ENCODE assay signal across 8 cellular contexts in genomic region chr6:105646391-105646867, GRCh38.
A peak's percentile ranks its signal among the peaks of the same experiment; 100 is the strongest.
DNase-seq lines count a peak whose midpoint lies in the region; ATAC-seq, FAIRE-seq and TF ChIP-seq lines count a peak whose summit lies in the region.

No MANE protein-coding gene starts in this region.

- H3K27me3 Mint-ChIP-seq in activated naive CD8-positive, alpha-beta T cell: no peaks in the 10 kb centered on the region
- peaks cover 22% of the 10 kb centered on the region for H3K27me3 Mint-ChIP-seq in stimulated activated naive CD8-positive, alpha-beta T cell treated with anti-CD3 and anti-CD28 coated beads, Interleukin-15, Interleukin-2, amounts not matched to agents 100 ng/mL and 50 ng/mL, for 24 hours
- no peaks in the 10 kb centered on the region for H3K27me3 Mint-ChIP-seq in endothelial cell (ENCODE audit: unreplicated experiment)

- ATAC-seq in GM19397 (IDR thresholded peaks at IDR 0.05; ENCODE audit: unreplicated experiment) (peak; percentile 81), HG03432 (IDR thresholded peaks at IDR 0.05; ENCODE audit: unreplicated experiment) (peak; percentile 90)

- peaks cover 59% of the 10 kb centered on the region for H3K4me1 Mint-ChIP-seq in activated naive CD8-positive, alpha-beta T cell (ENCODE audit: low read depth)
- peaks cover 70% of the 10 kb centered on the region for H3K4me1 Mint-ChIP-seq in stimulated activated naive CD8-positive, alpha-beta T cell treated with anti-CD3 and anti-CD28 coated beads, Interleukin-15, Interleukin-2, amounts not matched to agents 100 ng/mL and 50 ng/mL, for 24 hours (ENCODE audit: low read depth)
- H3K4me1 Mint-ChIP-seq in endothelial cell (ENCODE audit: unreplicated experiment): no peaks in the 10 kb centered on the region

- no peak for FAIRE-seq in H54 (lab: Jason Lieb, UNC)

- no peaks in the 10 kb centered on the region for H3K36me3 Mint-ChIP-seq in activated naive CD8-positive, alpha-beta T cell
- H3K36me3 Mint-ChIP-seq in stimulated activated naive CD8-positive, alpha-beta T cell treated with anti-CD3 and anti-CD28 coated beads, Interleukin-15, Interleukin-2, amounts not matched to agents 100 ng/mL and 50 ng/mL, for 24 hours (ENCODE audit: low read depth): no peaks in the 10 kb centered on the region
- H3K36me3 Mint-ChIP-seq in endothelial cell (ENCODE audit: low read depth, unreplicated experiment): no peaks in the 10 kb centered on the region

- no peak for TF ChIP-seq POLR2A in H54 (IDR thresholded peaks at IDR 0.05; ENCODE audit: low read depth, low read length)

- DNase-seq in EH (ENCODE audit: low read depth): peak; percentile 15
- DNase-seq in H54 (ENCODE audit: insufficient read length, low spot score): no peak
- DNase-seq in endothelial cell (ENCODE audit: low spot score): no peak
- DNase-seq in NCI-H226: no peak

- H3K4me3 Mint-ChIP-seq in activated naive CD8-positive, alpha-beta T cell: no peak overlapping the region
- peak overlapping the region; percentile 6 for H3K4me3 Mint-ChIP-seq in stimulated activated naive CD8-positive, alpha-beta T cell treated with anti-CD3 and anti-CD28 coated beads, Interleukin-15, Interleukin-2, amounts not matched to agents 100 ng/mL and 50 ng/mL, for 24 hours
- H3K4me3 Mint-ChIP-seq in endothelial cell (ENCODE audit: unreplicated experiment): no peak overlapping the region

- peak overlapping the region; percentile 22 for H3K27ac Mint-ChIP-seq in activated naive CD8-positive, alpha-beta T cell
- H3K27ac Mint-ChIP-seq in stimulated activated naive CD8-positive, alpha-beta T cell treated with anti-CD3 and anti-CD28 coated beads, Interleukin-15, Interleukin-2, amounts not matched to agents 100 ng/mL and 50 ng/mL, for 24 hours: peak overlapping the region; percentile 80
- H3K27ac Mint-ChIP-seq in endothelial cell (ENCODE audit: unreplicated experiment): no peak overlapping the region

- no peak for TF ChIP-seq CTCF in endothelial cell (IDR thresholded peaks at IDR 0.05; ENCODE audit: unreplicated experiment)

- H3K9me3 Mint-ChIP-seq in activated naive CD8-positive, alpha-beta T cell (ENCODE audit: low read depth): no peaks in the 10 kb centered on the region
- H3K9me3 Mint-ChIP-seq in stimulated activated naive CD8-positive, alpha-beta T cell treated with anti-CD3 and anti-CD28 coated beads, Interleukin-15, Interleukin-2, amounts not matched to agents 100 ng/mL and 50 ng/mL, for 24 hours: no peaks in the 10 kb centered on the region
- H3K9me3 Mint-ChIP-seq in endothelial cell (ENCODE audit: unreplicated experiment): no peaks in the 10 kb centered on the region
